8 cellular contexts compared by ENCODE assay signal in the genomic region with DNA sequence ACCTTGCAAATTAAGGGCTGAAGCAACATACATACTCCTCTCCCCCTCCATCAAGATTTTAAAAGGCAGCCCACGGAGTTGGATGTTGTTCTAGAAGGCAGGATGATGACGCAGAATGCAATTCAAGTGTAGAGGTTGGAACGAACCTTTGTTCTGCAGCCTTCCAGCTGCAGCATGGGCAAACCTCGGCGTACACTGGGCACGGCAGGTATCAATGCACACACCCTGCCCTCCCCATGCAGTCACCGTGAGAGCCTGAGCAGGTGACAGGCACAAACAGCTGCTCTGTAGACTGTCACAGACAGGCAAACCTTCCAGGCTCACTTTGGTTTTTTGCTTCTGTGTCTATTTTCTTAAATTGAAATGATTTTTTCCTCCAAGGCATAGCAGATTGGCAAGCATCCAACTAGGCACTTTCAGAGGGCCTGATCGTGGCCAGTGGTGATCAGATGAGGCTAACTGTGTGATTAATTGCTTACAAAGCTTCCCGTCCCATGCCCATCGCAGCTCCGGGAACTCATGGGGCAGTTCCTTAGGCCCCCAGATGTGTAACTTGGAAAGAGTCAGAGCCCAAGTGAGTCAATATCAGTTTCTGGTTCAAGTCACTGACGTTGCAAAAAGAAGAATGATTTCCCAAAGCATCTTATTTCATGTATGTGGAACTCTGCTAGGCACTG.
DNase-seq lines count a peak whose midpoint lies in the region; ATAC-seq, FAIRE-seq and TF ChIP-seq lines count a peak whose summit lies in the region.

No MANE protein-coding gene starts in this region.

- FAIRE-seq in urothelium cell line (lab: Jason Lieb, UNC), result no peak

- no peaks in the 10 kb centered on the region for H3K36me3 ChIP-seq in stomach smooth muscle (ENCODE audit: control insufficient read depth in 2 of 2, insufficient read depth in 2 of 2, low read length in 2 of 2)

- POLR2A ChIA-PET in T-cell (lab: Charles Lee), result interaction anchor here (0.5 to 0.9 kb wide), 4 partner anchors 18 to 170 kb away, joined by 3 to 7 read pairs (median 4); no protein-coding TSS in a partner anchor

- peaks cover 11% of the 10 kb centered on the region for H3K36me3 Mint-ChIP-seq in T-cell
- H3K36me3 Mint-ChIP-seq in nephron progenitor cell (ENCODE audit: low read depth), result no peaks in the 10 kb centered on the region

- peak overlapping the region; percentile 29 to 68 for H3K9ac ChIP-seq in stomach smooth muscle (ENCODE audit: low read length in 2 of 2)

- peak; percentile 51 to 77 (median 60) for ATAC-seq in T-cell (replicated peaks in 1 of 4)

- H3K27me3 ChIP-seq in stomach smooth muscle (ENCODE audit: control insufficient read depth in 1 of 2, insufficient read depth in 2 of 2, low read length in 2 of 2), result no peaks in the 10 kb centered on the region

- H3K27ac ChIP-seq in stomach smooth muscle (ENCODE audit: low read length), result no peak overlapping the region

- no peaks in the 10 kb centered on the region for H3K9me3 Mint-ChIP-seq in T-cell
- no peaks in the 10 kb centered on the region for H3K9me3 Mint-ChIP-seq in nephron progenitor cell

- no peaks in the 10 kb centered on the region for H3K27me3 Mint-ChIP-seq in T-cell
- peaks cover 4% of the 10 kb centered on the region for H3K27me3 Mint-ChIP-seq in nephron progenitor cell (ENCODE audit: low read depth, poor library complexity)

- peak overlapping the region in 2 of 3 donors; percentile 31 to 59 for H3K4me3 Mint-ChIP-seq in T-cell
- H3K4me3 Mint-ChIP-seq in nephron progenitor cell, result no peak overlapping the region

- CTCF ChIA-PET in T-cell (lab: Charles Lee), result interaction anchor here in 1 of 2 donors (0.6 kb wide), 1 partner anchor 11 kb away, joined by 3 read pairs; no protein-coding TSS in a partner anchor

- no peaks in the 10 kb centered on the region for H3K9me3 ChIP-seq in stomach smooth muscle (ENCODE audit: control insufficient read depth in 2 of 2, low read length in 2 of 2)

- H3K4me3 ChIP-seq in fibroblast of mammary gland (ENCODE audit: control insufficient read depth, low read depth, low read length) (no peak overlapping the region), stomach smooth muscle (ENCODE audit: low read length in 2 of 2) (peak overlapping the region in 1 of 2 donors; percentile 44)

- H3K4me1 ChIP-seq in stomach smooth muscle (ENCODE audit: control insufficient read depth, insufficient read depth, low read length), result peaks cover 87% of the 10 kb centered on the region

- TF ChIP-seq CTCF in fibroblast of mammary gland (conservative IDR thresholded peaks at IDR 0.05; ENCODE audit: control insufficient read depth, insufficient read depth, low read depth, low read length) (no peak), nephron progenitor cell (IDR thresholded peaks at IDR 0.05) (no peak)

- no peak overlapping the region for H3K27ac Mint-ChIP-seq in T-cell
- H3K27ac Mint-ChIP-seq in nephron progenitor cell, result no peak overlapping the region

- H3K4me1 Mint-ChIP-seq in T-cell (peaks cover 0 to 30% (median 0%) of the 10 kb centered on the region in 3 donors), nephron progenitor cell (peaks cover 78% of the 10 kb centered on the region)

- peak; percentile 56 to 86 (median 76) for DNase-seq in stimulated activated naive CD4-positive, alpha-beta T cell (lab: John Stamatoyannopoulos, UW)
- DNase-seq in stimulated activated naive CD4-positive, alpha-beta T cell treated with Interleukin-2 at 50 U/mL for 16 hours (lab: John Stamatoyannopoulos, UW), result no peak
- DNase-seq in T-cell, result peak in 32 of 34 experiments; percentile 50 to 94 (median 80)
- DNase-seq in fibroblast of mammary gland (ENCODE audit: low read depth), result peak; percentile 99
- DNase-seq in activated gamma-delta T cell treated with Interleukin-2 at 50 U/mL for 16 hours, result no peak
- no peak for DNase-seq in nephron progenitor cell
- DNase-seq in urothelium cell line (ENCODE audit: low spot score), result no peak

Comparison
In these comparisons a context has a peak if more than half of its experiments do, and no peak if none do; other contexts are left out.
1. DNase-seq: peak in stimulated activated naive CD4-positive, alpha-beta T cell (6 of 6), T-cell (32 of 34) and fibroblast of mammary gland (single experiment); none in stimulated activated naive CD4-positive, alpha-beta T cell treated with Interleukin-2 at 50 U/mL for 16 hours (single experiment), activated gamma-delta T cell treated with Interleukin-2 at 50 U/mL for 16 hours (single experiment), nephron progenitor cell (single experiment) and urothelium cell line (single experiment).